Comparison of ENCODE assay signal across 8 cellular contexts in genomic region chr6:135128268-135128914, GRCh38. TPM values are rescaled to one million over a fixed set of nuclear protein-coding genes. Genes with fewer than 3 reads are reported as not detected.
DNase-seq lines count a peak whose midpoint lies in the region; ATAC-seq and TF ChIP-seq lines count a peak whose summit lies in the region.

No MANE protein-coding gene starts in this region.

- no peak overlapping the region for H3K9ac ChIP-seq in mesendoderm (ENCODE audit: low read length)

- H3K9me3 Mint-ChIP-seq in naive thymus-derived CD8-positive, alpha-beta T cell = peaks cover 0 to 10% (median 0%) of the 10 kb centered on the region in 9 donors
- no peaks in the 10 kb centered on the region for H3K9me3 Mint-ChIP-seq in MCF 10A (ENCODE audit: unreplicated experiment)

- no peak for TF ChIP-seq CTCF in MCF 10A (IDR thresholded peaks at IDR 0.05; ENCODE audit: unreplicated experiment)
- no peak for TF ChIP-seq CTCF in adrenal gland (IDR thresholded peaks at IDR 0.05)

- no TSS peak for BruUV-seq in MCF 10A (replicated peaks; lab: Mats Ljungman, UMichigan)

- H3K36me3 ChIP-seq in mesendoderm (ENCODE audit: control insufficient read depth, insufficient read depth, low read length) (no peaks in the 10 kb centered on the region), adrenal gland (replicated peaks in 1 of 2) (no peaks in the 10 kb centered on the region)

- peak; percentile 79 for ATAC-seq in GM18861 (IDR thresholded peaks at IDR 0.05; ENCODE audit: unreplicated experiment)
- peak; percentile 71 for ATAC-seq in HG03025 (IDR thresholded peaks at IDR 0.05; ENCODE audit: low FRiP score, unreplicated experiment)
- ATAC-seq in naive thymus-derived CD8-positive, alpha-beta T cell = peak; percentile 84 to 97

- H3K56ac ChIP-seq in mesendoderm (ENCODE audit: low read length) = no peak overlapping the region

- DNase-seq in activated CD4-positive, alpha-beta T cell treated with anti-CD3 and anti-CD28 coated beads for 24 hours (ENCODE audit: low read depth in 2 of 2) = peak; percentile 31 to 47
- DNase-seq in naive thymus-derived CD8-positive, alpha-beta T cell = peak in 6 of 10 donors; percentile 20 to 66 (median 38)
- no peak for DNase-seq in iPS-NIHi7 (ENCODE audit: extremely low spot score)
- no peak for DNase-seq in mesendoderm
- DNase-seq in MCF 10A (ENCODE audit: unreplicated experiment) = no peak
- no peak for DNase-seq in adrenal gland

- CTCF ChIA-PET in MCF 10A (lab: Yijun Ruan, JAX) = interaction anchor here (0.6 kb wide), 1 partner anchor 11 kb away, joined by 3 read pairs; no protein-coding TSS in a partner anchor

- no peak overlapping the region for H2BK120ac ChIP-seq in mesendoderm (ENCODE audit: low read depth, low read length)

- H4K8ac ChIP-seq in mesendoderm (ENCODE audit: low read depth, low read length) = no peak overlapping the region

- H3K4me3 Mint-ChIP-seq in naive thymus-derived CD8-positive, alpha-beta T cell = peak overlapping the region; percentile 43 to 91 (median 78)
- no peak overlapping the region for H3K4me3 Mint-ChIP-seq in MCF 10A (ENCODE audit: unreplicated experiment)

- intact Hi-C loops in MCF 10A (cut with micrococcal nuclease) (no loop called here), adrenal gland (cut with DNase I) (no loop called here)

- no peak overlapping the region for H3K4ac ChIP-seq in mesendoderm (ENCODE audit: low read depth, low read length)

- no peak for TF ChIP-seq POLR2A in adrenal gland (IDR thresholded peaks at IDR 0.05)

- H3K9me3 ChIP-seq in adrenal gland (replicated peaks in 1 of 3) = no peaks in the 10 kb centered on the region

- no peak overlapping the region for H3K4me2 ChIP-seq in mesendoderm (ENCODE audit: low read length)

- no peak overlapping the region for H2AK5ac ChIP-seq in mesendoderm (ENCODE audit: low read length)

- no peak overlapping the region for H2BK15ac ChIP-seq in mesendoderm (replicated peaks; ENCODE audit: low read depth)

- H2BK5ac ChIP-seq in mesendoderm (ENCODE audit: low read length) = no peak overlapping the region

- H3K27me3 ChIP-seq in mesendoderm (ENCODE audit: insufficient read depth, low read length, poor library complexity) (no peaks in the 10 kb centered on the region), adrenal gland (no peaks in the 10 kb centered on the region)

- WGBS in mesendoderm (ENCODE audit: extremely low coverage, insufficient coverage, low lambda C conversion rate) = no CpG with 5 or more reads among the region's 4 CpGs
- 75 to 93% (median 86%) methylated on average over 4 of the region's 4 CpGs for WGBS in adrenal gland, 4 donors

- no peak overlapping the region for H4K5ac ChIP-seq in mesendoderm (ENCODE audit: low read length)

- no peaks in the 10 kb centered on the region for H3K27me3 Mint-ChIP-seq in naive thymus-derived CD8-positive, alpha-beta T cell
- H3K27me3 Mint-ChIP-seq in MCF 10A (ENCODE audit: insufficient read depth, unreplicated experiment) = no peaks in the 10 kb centered on the region

- no peak overlapping the region for H3K27ac ChIP-seq in mesendoderm (ENCODE audit: low read depth, low read length)
- no peak overlapping the region for H3K27ac ChIP-seq in adrenal gland

- H3K4me3 ChIP-seq in mesendoderm (ENCODE audit: low read length) (no peak overlapping the region), adrenal gland (no peak overlapping the region)

- POLR2A ChIA-PET in naive thymus-derived CD8-positive, alpha-beta T cell (lab: Charles Lee) = interaction anchor here (0.5 to 2.3 kb wide), 16 partner anchors 9 to 753 kb away, joined by 3 to 25 read pairs (median 6); partner anchors contain the start of genes HBS1L and MYB
- POLR2A ChIA-PET in MCF 10A (lab: Yijun Ruan, JAX) = no interaction called here

- H3K4me1 Mint-ChIP-seq in naive thymus-derived CD8-positive, alpha-beta T cell = peaks cover 26 to 45% (median 41%) of the 10 kb centered on the region in 4 donors
- H3K4me1 Mint-ChIP-seq in MCF 10A (ENCODE audit: insufficient read depth, unreplicated experiment) = no peaks in the 10 kb centered on the region

- H3K36me3 Mint-ChIP-seq in naive thymus-derived CD8-positive, alpha-beta T cell = no peaks in the 10 kb centered on the region
- H3K36me3 Mint-ChIP-seq in MCF 10A (ENCODE audit: insufficient read depth, unreplicated experiment) = no peaks in the 10 kb centered on the region

- no peak overlapping the region for H3K23ac ChIP-seq in mesendoderm (ENCODE audit: low read length)

- no peaks in the 10 kb centered on the region for H3K79me1 ChIP-seq in mesendoderm (ENCODE audit: low read length)

- no peaks in the 10 kb centered on the region for H3K79me2 ChIP-seq in mesendoderm (ENCODE audit: control insufficient read depth, insufficient read depth, low read length)

- no peak overlapping the region for H3K18ac ChIP-seq in mesendoderm (ENCODE audit: low read length)

- H3K4me1 ChIP-seq in mesendoderm (ENCODE audit: control insufficient read depth, low read depth, low read length) (no peaks in the 10 kb centered on the region), adrenal gland (replicated peaks in 1 of 2) (no peaks in the 10 kb centered on the region)

- H3K27ac Mint-ChIP-seq in naive thymus-derived CD8-positive, alpha-beta T cell = peak overlapping the region; percentile 95 to 99 (median 96)
- no peak overlapping the region for H3K27ac Mint-ChIP-seq in MCF 10A (ENCODE audit: low read depth, unreplicated experiment)

RNA-seq across cellular contexts. Expression of gene MYB, which starts 52.7 kb away (rescaled TPM):
- 10 to 100 TPM; 20.9 to 22.5 TPM for total RNA-seq in naive thymus-derived CD8-positive, alpha-beta T cell
- 1 to 10 TPM; 2.4 to 4.8 (median 2.5) TPM for polyA plus RNA-seq in naive thymus-derived CD8-positive, alpha-beta T cell
- polyA plus RNA-seq in mesendoderm (2013, experiment 1 of 2) = 0.80 TPM
- 0.66 TPM for polyA plus RNA-seq in mesendoderm (2013, experiment 2 of 2)
- total RNA-seq in MCF 10A (2022) (not detected in 2 replicates), adrenal gland (10 to 100 TPM in 1 of 8 donors, 1 to 10 TPM in 2, under 1 TPM in 5; 0.14 to 11.8 (median 0.53) TPM)
- polyA plus RNA-seq in adrenal gland = 1 to 10 TPM in 1 of 3 donors, under 1 TPM in 2; 0.72 to 1.3 (median 0.75) TPM

Comparison
In these comparisons a context has a peak if more than half of its experiments do, and no peak if none do; other contexts are left out.
1. DNase-seq: peak in activated CD4-positive, alpha-beta T cell treated with anti-CD3 and anti-CD28 coated beads for 24 hours (2 of 2) and naive thymus-derived CD8-positive, alpha-beta T cell (6 of 10); none in iPS-NIHi7 (single experiment), mesendoderm (single experiment), MCF 10A (single experiment) and adrenal gland (0 of 7).
2. Peak in every context shown above with its lines, with median percentiles within 50 percentile points of each other: ATAC-seq.